ENCODE assay signal across 1 cellular context in the genomic region with DNA sequence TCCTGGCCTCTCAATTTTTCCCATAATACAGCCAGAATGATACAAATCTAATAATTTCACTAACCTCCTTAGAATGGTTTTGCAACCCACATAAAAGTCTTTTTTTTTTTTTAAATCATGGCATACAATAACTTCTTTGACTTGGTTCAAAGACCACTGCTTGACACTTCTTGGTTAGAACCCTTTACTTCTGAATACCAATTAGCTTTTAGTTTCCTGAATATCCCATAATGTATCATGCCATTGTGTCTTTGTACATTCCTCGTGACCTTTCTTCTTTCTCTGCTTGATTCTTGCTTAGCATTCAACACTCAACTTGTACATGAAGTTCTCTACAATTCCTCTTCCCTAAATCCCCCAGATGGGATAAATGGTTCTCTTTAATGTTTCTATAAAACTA.
TF ChIP-seq lines count a peak whose summit lies in the region.

No MANE protein-coding gene starts in this region.

TF ChIP-seq in A549, 52 proteins besides CTCF, POLR2A, EP300 and RAD21 (continued from another document):
- TF ChIP-seq, protein P1, sequence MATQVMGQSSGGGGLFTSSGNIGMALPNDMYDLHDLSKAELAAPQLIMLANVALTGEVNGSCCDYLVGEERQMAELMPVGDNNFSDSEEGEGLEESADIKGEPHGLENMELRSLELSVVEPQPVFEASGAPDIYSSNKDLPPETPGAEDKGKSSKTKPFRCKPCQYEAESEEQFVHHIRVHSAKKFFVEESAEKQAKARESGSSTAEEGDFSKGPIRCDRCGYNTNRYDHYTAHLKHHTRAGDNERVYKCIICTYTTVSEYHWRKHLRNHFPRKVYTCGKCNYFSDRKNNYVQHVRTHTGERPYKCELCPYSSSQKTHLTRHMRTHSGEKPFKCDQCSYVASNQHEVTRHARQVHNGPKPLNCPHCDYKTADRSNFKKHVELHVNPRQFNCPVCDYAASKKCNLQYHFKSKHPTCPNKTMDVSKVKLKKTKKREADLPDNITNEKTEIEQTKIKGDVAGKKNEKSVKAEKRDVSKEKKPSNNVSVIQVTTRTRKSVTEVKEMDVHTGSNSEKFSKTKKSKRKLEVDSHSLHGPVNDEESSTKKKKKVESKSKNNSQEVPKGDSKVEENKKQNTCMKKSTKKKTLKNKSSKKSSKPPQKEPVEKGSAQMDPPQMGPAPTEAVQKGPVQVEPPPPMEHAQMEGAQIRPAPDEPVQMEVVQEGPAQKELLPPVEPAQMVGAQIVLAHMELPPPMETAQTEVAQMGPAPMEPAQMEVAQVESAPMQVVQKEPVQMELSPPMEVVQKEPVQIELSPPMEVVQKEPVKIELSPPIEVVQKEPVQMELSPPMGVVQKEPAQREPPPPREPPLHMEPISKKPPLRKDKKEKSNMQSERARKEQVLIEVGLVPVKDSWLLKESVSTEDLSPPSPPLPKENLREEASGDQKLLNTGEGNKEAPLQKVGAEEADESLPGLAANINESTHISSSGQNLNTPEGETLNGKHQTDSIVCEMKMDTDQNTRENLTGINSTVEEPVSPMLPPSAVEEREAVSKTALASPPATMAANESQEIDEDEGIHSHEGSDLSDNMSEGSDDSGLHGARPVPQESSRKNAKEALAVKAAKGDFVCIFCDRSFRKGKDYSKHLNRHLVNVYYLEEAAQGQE (IDR thresholded peaks at IDR 0.05): no peak
- TF ChIP-seq NFE2L2 (conservative IDR thresholded peaks at IDR 0.05; ENCODE audit: low read length) (no peak), ZSCAN20 (CRISPR knock-in tag; IDR thresholded peaks at IDR 0.05) (no peak), FOSB (CRISPR knock-in tag; IDR thresholded peaks at IDR 0.05) (no peak)
- TF ChIP-seq, protein P2, sequence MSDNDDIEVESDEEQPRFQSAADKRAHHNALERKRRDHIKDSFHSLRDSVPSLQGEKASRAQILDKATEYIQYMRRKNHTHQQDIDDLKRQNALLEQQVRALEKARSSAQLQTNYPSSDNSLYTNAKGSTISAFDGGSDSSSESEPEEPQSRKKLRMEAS (IDR thresholded peaks at IDR 0.05): no peak
